ENCODE assay signal across 8 cellular contexts in the genomic region with DNA sequence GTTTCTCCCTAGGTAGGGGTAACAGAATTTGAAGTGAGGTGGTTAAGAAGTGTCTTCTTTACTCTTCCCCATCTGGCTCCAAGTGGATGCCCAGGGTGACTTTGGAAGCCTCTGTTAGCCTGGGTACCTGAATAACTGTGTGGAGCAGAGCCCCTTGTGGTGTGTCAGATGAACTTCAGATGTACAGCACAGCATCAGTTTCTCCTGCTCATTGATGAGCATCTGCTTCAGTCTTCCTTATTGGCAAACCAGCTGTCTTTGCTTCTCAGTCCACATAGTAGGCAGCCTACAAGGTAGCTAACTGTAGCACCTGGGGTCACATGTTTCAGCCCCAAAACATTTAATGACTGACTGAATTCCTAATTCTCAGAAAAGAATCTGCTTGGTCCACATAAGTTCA. TPM values are rescaled to one million over a fixed set of nuclear protein-coding genes. Genes with fewer than 3 reads are reported as not detected.
DNase-seq lines count a peak whose midpoint lies in the region; ATAC-seq and TF ChIP-seq lines count a peak whose summit lies in the region.

No MANE protein-coding gene starts in this region.

- CTCF ChIA-PET in PC-9 (lab: Charles Lee) = interaction anchor here (0.6 kb wide), 1 partner anchor 185 kb away, joined by 17 read pairs; no protein-coding TSS in a partner anchor

- no peaks in the 10 kb centered on the region for H3K79me2 ChIP-seq in PC-9 (ENCODE audit: low read depth)

- ATAC-seq in heart right ventricle (no peak), heart left ventricle (no peak), HG02678 (IDR thresholded peaks at IDR 0.05; ENCODE audit: unreplicated experiment) (peak; percentile 73)

- TF ChIP-seq POLR2A in heart left ventricle (IDR thresholded peaks at IDR 0.05) (no peak), testis (IDR thresholded peaks at IDR 0.05) (no peak)

- peaks cover 0 to 4% (median 0%) of the 10 kb centered on the region in 11 donors for H3K9me3 ChIP-seq in heart right ventricle
- H3K9me3 ChIP-seq in heart left ventricle = no peaks in the 10 kb centered on the region
- H3K9me3 ChIP-seq in PC-9 (ENCODE audit: insufficient read depth, low read depth) = no peaks in the 10 kb centered on the region
- H3K9me3 ChIP-seq in testis = no peaks in the 10 kb centered on the region

- H3K4me1 ChIP-seq in heart right ventricle (no peaks in the 10 kb centered on the region), heart left ventricle (no peaks in the 10 kb centered on the region), PC-9 (replicated peaks; ENCODE audit: insufficient read depth) (0 out of 2 replicates have a peak, but pooled peaks cover 5% of the 10 kb centered on the region), testis (no peaks in the 10 kb centered on the region)

- H3K27me3 ChIP-seq in heart right ventricle (no peaks in the 10 kb centered on the region), heart left ventricle (no peaks in the 10 kb centered on the region), PC-9 (ENCODE audit: insufficient read depth, low read depth) (no peaks in the 10 kb centered on the region), testis (no peaks in the 10 kb centered on the region)

- DNase-seq in heart right ventricle = no peak
- DNase-seq in heart left ventricle = no peak
- DNase-seq in PC-9 = no peak
- DNase-seq in fibroblast of pulmonary artery (ENCODE audit: low read depth) = peak; percentile 51
- DNase-seq in testis = no peak
- DNase-seq in effector CD8-positive, alpha-beta T cell (lab: John Stamatoyannopoulos, UW) = no peak
- DNase-seq in GF-D8 (lab: John Stamatoyannopoulos, UW) = no peak

- H3K27ac ChIP-seq in heart right ventricle = no peak overlapping the region
- H3K27ac ChIP-seq in heart left ventricle = no peak overlapping the region
- H3K27ac ChIP-seq in PC-9 = no peak overlapping the region
- H3K27ac ChIP-seq in testis = no peak overlapping the region

- intact Hi-C loops in heart right ventricle (cut with DNase I) (no loop called here), heart left ventricle (cut with DNase I) (no loop called here), PC-9 (cut with micrococcal nuclease; ENCODE audit: unreplicated experiment) (no loop called here), testis (cut with DNase I; ENCODE audit: low total_unique reads) (no loop called here)

- no peak overlapping the region for H2AFZ ChIP-seq in PC-9

- H3K4me3 ChIP-seq in heart right ventricle (no peak overlapping the region), heart left ventricle (no peak overlapping the region), PC-9 (no peak overlapping the region), fibroblast of pulmonary artery (replicated peaks; ENCODE audit: low read depth, low read length) (no peak overlapping the region), testis (no peak overlapping the region)

- POLR2A ChIA-PET in PC-9 (lab: Charles Lee; ENCODE audit: unreplicated experiment) = no interaction called here

- no peaks in the 10 kb centered on the region; the same call in 1 of the 2 replicates for H3F3A ChIP-seq in PC-9 (ENCODE audit: insufficient read depth, low read depth)

- no TSS peak for BruUV-seq in PC-9 (replicated peaks; lab: Mats Ljungman, UMichigan)

- H3K4me2 ChIP-seq in PC-9 = no peak overlapping the region

- peak in 7 of 9 donors; percentile 27 to 42 (median 36) for TF ChIP-seq CTCF in heart right ventricle (IDR thresholded peaks at IDR 0.05)
- peak in 6 of 12 donors; percentile 12 to 43 (median 34) for TF ChIP-seq CTCF in heart left ventricle (IDR thresholded peaks at IDR 0.05)
- TF ChIP-seq CTCF in PC-9 (conservative IDR thresholded peaks at IDR 0.05) = peak; percentile 71
- peak; percentile 67 for TF ChIP-seq CTCF in fibroblast of pulmonary artery (IDR thresholded peaks at IDR 0.05; ENCODE audit: low read length, missing control alignments)
- TF ChIP-seq CTCF in testis (IDR thresholded peaks at IDR 0.05) = peak in 1 of 3 experiments; percentile 9

- no peaks in the 10 kb centered on the region for H3K9me2 ChIP-seq in PC-9 (ENCODE audit: insufficient read depth)

- H4K20me1 ChIP-seq in PC-9 (ENCODE audit: insufficient read depth) = no peaks in the 10 kb centered on the region

- H3K36me3 ChIP-seq in heart right ventricle (no peaks in the 10 kb centered on the region), heart left ventricle (no peaks in the 10 kb centered on the region), PC-9 (ENCODE audit: low read depth) (no peaks in the 10 kb centered on the region), testis (ENCODE audit: low read depth, missing control alignments) (no peaks in the 10 kb centered on the region)

RNA-seq across cellular contexts. Expression of gene ATP8B1, which starts 56.2 kb away (rescaled TPM):
- 10 to 100 TPM in 4 of 10 donors, 1 to 10 TPM in 6; 4.1 to 16.5 (median 8.1) TPM for total RNA-seq in heart right ventricle
- 1 to 10 TPM; 2.7 to 3.7 TPM for polyA plus RNA-seq in heart right ventricle
- 10 to 100 TPM in 1 of 9 donors, 1 to 10 TPM in 8; 5.3 to 12.8 (median 6.5) TPM for total RNA-seq in heart left ventricle
- 1 to 10 TPM; 3.0 to 3.7 TPM for polyA plus RNA-seq in heart left ventricle
- 16.7 and 23.4 TPM in 2 replicates for total RNA-seq in PC-9 (2021)
- total RNA-seq in testis = 1 to 10 TPM; 1.6 to 1.7 TPM
- 3.0 TPM for polyA plus RNA-seq in testis (ENCODE audit: insufficient read depth, low read depth, low replicate concordance)
